In the genomic region with DNA sequence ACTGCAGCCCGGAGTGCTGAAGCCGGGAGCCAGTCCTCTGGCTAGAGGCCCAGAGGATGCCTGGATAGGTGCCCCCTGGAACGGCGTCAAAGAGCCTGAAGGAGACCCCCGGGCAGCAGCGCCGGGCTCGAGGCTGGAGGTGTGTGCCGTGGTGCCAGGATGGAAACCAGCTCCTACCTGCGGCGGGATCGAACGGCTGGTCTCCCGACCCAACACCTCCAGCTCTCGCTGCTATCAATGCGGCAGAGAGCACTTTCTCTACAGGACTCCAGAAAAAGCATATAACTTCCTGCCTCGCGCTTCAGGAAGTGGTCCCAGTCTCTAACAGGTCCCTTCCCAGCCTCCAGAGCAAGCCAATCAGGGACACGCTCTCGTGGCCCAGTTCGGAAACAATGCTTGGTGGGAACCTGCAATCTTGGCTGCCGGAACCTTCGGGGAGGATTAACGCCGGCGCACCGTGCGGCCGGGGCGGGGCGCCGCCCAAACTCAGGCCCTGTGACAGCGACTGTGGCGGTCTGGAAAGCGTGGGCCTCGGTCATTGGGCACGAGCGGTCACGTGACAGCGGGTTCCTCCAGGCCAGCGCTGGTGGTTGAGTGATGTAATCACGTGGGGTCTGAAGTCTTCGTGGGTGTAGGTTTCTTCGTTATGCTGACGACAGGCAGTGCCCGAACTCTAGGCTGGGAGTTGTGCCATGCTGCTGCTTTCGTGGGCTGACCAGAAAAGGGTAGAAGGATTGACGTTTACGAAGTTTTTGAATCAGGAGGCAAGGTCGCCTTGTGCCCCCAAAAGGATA, we compare ENCODE assay signal across 8 cellular contexts. TPM values are rescaled to one million over a fixed set of nuclear protein-coding genes. Genes with fewer than 3 reads are reported as not detected.
DNase-seq lines count a peak whose midpoint lies in the region; ATAC-seq and TF ChIP-seq lines count a peak whose summit lies in the region.

Gene SLC33A1 (minus strand): TSS at position 281 of the 794 bp plus-strand sequence. CDS start 430 bp downstream, outside the sequence.

- no peaks in the 10 kb centered on the region for H3K9me3 ChIP-seq in HUES64 (ENCODE audit: insufficient read depth, low read depth, low read length)
- H3K9me3 ChIP-seq in OCI-LY1 (ENCODE audit: low read length): no peaks in the 10 kb centered on the region

- intact Hi-C loops in Calu3 (cut with micrococcal nuclease; ENCODE audit: unreplicated experiment): loop anchor here (1.0 to 10.0 kb wide), 3 partner anchors 15 to 470 kb away; no protein-coding TSS in a partner anchor

- H3K27ac ChIP-seq in HUES64 (ENCODE audit: low read depth, low read length) (peak within 1 kb of the TSS; percentile 46), OCI-LY1 (ENCODE audit: low read depth, low read length, poor library complexity, severe bottlenecking) (peak within 1 kb of the TSS; percentile 52)

- 0 out of 2 replicates have a peak, but pooled peaks cover 4% of the 10 kb centered on the region for H3F3A ChIP-seq in OCI-LY1 (ENCODE audit: insufficient read depth, low read length)

- peaks cover 35% of the 10 kb centered on the region for H3K79me2 ChIP-seq in OCI-LY1 (ENCODE audit: insufficient read depth, low read length)

- CTCF ChIA-PET in Calu3 (lab: Charles Lee): interaction anchor here (0.8 to 3.5 kb wide), 5 partner anchors 12 to 116 kb away, joined by 3 to 23 read pairs (median 5); partner anchors contain the start of genes C3orf33 and GMPS

- H3K36me3 Mint-ChIP-seq in Calu3 (ENCODE audit: insufficient read depth, unreplicated experiment): peaks cover 55% of the 10 kb centered on the region

- peak within 1 kb of the TSS; percentile 80 for H3K4me3 ChIP-seq in HUES64 (ENCODE audit: low read length)
- H3K4me3 ChIP-seq in OCI-LY1 (ENCODE audit: low read depth, low read length, poor library complexity, severe bottlenecking): peak within 1 kb of the TSS; percentile 97

- no peak within 1 kb of the TSS for H2AFZ ChIP-seq in OCI-LY1 (ENCODE audit: low read length)

- H4K20me1 ChIP-seq in OCI-LY1 (ENCODE audit: insufficient read depth, low read length): no peaks in the 10 kb centered on the region

- H3K9ac ChIP-seq in HUES64 (ENCODE audit: low read depth, low read length) (peak within 1 kb of the TSS; percentile 75), OCI-LY1 (ENCODE audit: low read length) (peak within 1 kb of the TSS; percentile 93)

- in situ Hi-C loops in endometrial microvascular endothelial cells (cut with HindIII; ENCODE audit: inconsistent ontology term, low pct_unique_long_range_greater_than_20kb, low sequenced_read_pairs): no loop called here

- H3K27me3 ChIP-seq in HUES64 (ENCODE audit: insufficient read depth, low read length) (no peaks in the 10 kb centered on the region), OCI-LY1 (ENCODE audit: insufficient read depth, low read length) (no peaks in the 10 kb centered on the region)

- no peaks in the 10 kb centered on the region for H3K9me3 Mint-ChIP-seq in Calu3 (ENCODE audit: low read depth, unreplicated experiment)

- H3K9me2 ChIP-seq in OCI-LY1 (ENCODE audit: low read depth, low read length): no peaks in the 10 kb centered on the region

- 3% methylated on average over 50 of the region's 50 CpGs for WGBS in HUES64

- BruUV-seq in Calu3 (replicated peaks; lab: Mats Ljungman, UMichigan): no TSS peak

- TF ChIP-seq CTCF in Calu3 (IDR thresholded peaks at IDR 0.05; ENCODE audit: unreplicated experiment): no peak
- TF ChIP-seq CTCF in OCI-LY1 (IDR thresholded peaks at IDR 0.05; ENCODE audit: low read length): peak; percentile 10; the same call in 1 of the 2 replicates

- peak within 1 kb of the TSS; percentile 99 for H3K27ac Mint-ChIP-seq in Calu3 (ENCODE audit: unreplicated experiment)

- H3K4me1 Mint-ChIP-seq in Calu3 (ENCODE audit: low read depth, unreplicated experiment): peaks cover 16% of the 10 kb centered on the region

- peak; percentile 92 for ATAC-seq in GM21447 (IDR thresholded peaks at IDR 0.05; ENCODE audit: unreplicated experiment)

- H3K4me3 Mint-ChIP-seq in Calu3 (ENCODE audit: low read depth, unreplicated experiment): peak within 1 kb of the TSS; percentile 99

- H3K4me1 ChIP-seq in HUES64 (ENCODE audit: insufficient read depth, low read length) (peaks cover 12% of the 10 kb centered on the region; the same call in 1 of the 2 replicates), OCI-LY1 (ENCODE audit: insufficient read depth, low read length, severe bottlenecking) (peaks cover 38% of the 10 kb centered on the region)

- H3K4me2 ChIP-seq in OCI-LY1 (ENCODE audit: low read length): peak within 1 kb of the TSS; percentile 80

- DNase-seq in Calu3: peak; percentile 100
- DNase-seq in activated CD8-positive, alpha-beta memory T cell treated with anti-CD3 and anti-CD28 coated beads, Interleukin-2, amount 50 U/mL, for 4 hours: peak; percentile 98
- DNase-seq in mesenteric fat pad (ENCODE audit: low spot score): peak; percentile 100
- peak; percentile 93 for DNase-seq in stimulated activated CD8-positive, alpha-beta memory T cell treated with anti-CD3 and anti-CD28 coated beads, Interleukin-15, amount 100 ng/mL, for 24 hours (ENCODE audit: low read depth)

- H3K36me3 ChIP-seq in HUES64 (ENCODE audit: insufficient read depth, low read length) (no peaks in the 10 kb centered on the region), OCI-LY1 (ENCODE audit: insufficient read depth, low read length) (peaks cover 6% of the 10 kb centered on the region; the same call in 1 of the 2 replicates)

- H3K27me3 Mint-ChIP-seq in Calu3 (ENCODE audit: unreplicated experiment): no peaks in the 10 kb centered on the region

RNA-seq across cellular contexts. Expression of gene SLC33A1, which starts in this region (rescaled TPM):
- total RNA-seq in Calu3 (2022) (61.6 and 72.0 TPM in 2 replicates), endometrial microvascular endothelial cells (ENCODE audit: inconsistent ontology term) (29.8 TPM), mesenteric fat pad (30.0 TPM)
- polyA plus RNA-seq in HUES64 (2013, experiment 1 of 2): 10.9 TPM
- 11.3 TPM for polyA plus RNA-seq in HUES64 (2013, experiment 2 of 2)

Comparison
In these comparisons a context has a peak if more than half of its experiments do, and no peak if none do; other contexts are left out.
1. Peak in every context shown above with its lines: DNase-seq, ATAC-seq, H3K4me3 ChIP-seq and H3K27ac ChIP-seq.